Comparison of ENCODE assay signal across 27 cellular contexts in the genomic region with DNA sequence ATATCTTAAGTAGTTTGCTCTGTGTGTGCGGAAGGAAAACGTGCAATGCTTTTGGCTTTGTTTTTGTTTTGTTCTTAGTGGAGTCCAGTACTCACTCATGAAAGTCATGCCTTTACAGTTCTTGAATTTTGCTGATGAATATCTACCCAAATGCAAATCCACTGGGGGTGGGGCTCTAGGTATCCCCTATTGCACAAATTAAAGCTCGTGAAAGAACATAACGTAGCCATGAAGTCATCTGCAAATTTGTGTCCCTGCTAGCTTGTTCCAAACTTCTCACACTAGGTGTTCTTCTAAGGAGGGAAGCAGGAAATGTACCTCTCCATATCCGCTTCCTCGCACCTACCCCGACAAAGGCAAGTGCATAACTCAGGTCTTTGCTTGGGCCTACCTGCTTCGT.
"Had no signal": no experiment of that assay in that cellular context is flagged by ENCODE, and none has a peak within 500 bp of the region (broad histone marks: within the 10 kb centered on the region; RNA-seq: fewer than 3 reads in every experiment).

No MANE protein-coding gene starts in this region.

- H3K9me3 Mint-ChIP-seq: activated CD4-positive, alpha-beta T cell treated with anti-CD3 and anti-CD28 coated beads, Interleukin-2, amount 10 ng/mL, durations not matched to agents 24 days and 14 days; activated CD8-positive, alpha-beta T cell treated with anti-CD3 and anti-CD28 coated beads for 36 hours; activated naive CD8-positive, alpha-beta T cell treated with anti-CD3 and anti-CD28 coated beads for 36 hours; activated T-cell treated with anti-CD3 and anti-CD28 coated beads, Interleukin-2, amount 50 U/mL, for 72 hours; activated T-helper 17 cell treated with anti-CD3 and anti-CD28 coated beads, Interleukin-2, amount 50 U/mL, for 72 hours; T-helper 1 cell treated with Interleukin-12 subunit alpha and Interleukin-12 subunit beta and Interleukin-4 antibody, amounts not matched to agents 30 μg/mL and 1 μg/mL, for 36 hours; T-helper 2 cell treated with Interferon-gamma antibody and Interleukin-4, amounts not matched to agents 5 μg/mL and 100 μg/mL, for 36 hours had no signal

- H3K27me3 Mint-ChIP-seq: activated CD4-positive, alpha-beta T cell treated with anti-CD3 and anti-CD28 coated beads, Interleukin-2, amount 10 ng/mL, durations not matched to agents 24 days and 14 days; activated CD8-positive, alpha-beta T cell treated with anti-CD3 and anti-CD28 coated beads for 36 hours; activated naive CD8-positive, alpha-beta T cell treated with anti-CD3 and anti-CD28 coated beads for 36 hours; activated T-helper 17 cell treated with anti-CD3 and anti-CD28 coated beads, Interleukin-2, amount 50 U/mL, for 72 hours had no signal

- H3K27ac ChIP-seq: Peyer's patch, SJCRH30, SK-N-MC had no signal

- ATAC-seq: activated CD8-positive, alpha-beta T cell treated with anti-CD3 and anti-CD28 coated beads for 36 hours; activated T-cell treated with anti-CD3 and anti-CD28 coated beads, Interleukin-2, amount 50 U/mL, for 72 hours; activated T-helper 17 cell treated with anti-CD3 and anti-CD28 coated beads, Interleukin-2, amount 50 U/mL, for 72 hours; PC-3 had no signal

- H3K27me3 ChIP-seq: Peyer's patch, SJCRH30 had no signal

- H3K4me3 Mint-ChIP-seq: activated CD4-positive, alpha-beta T cell treated with anti-CD3 and anti-CD28 coated beads, Interleukin-2, amount 10 ng/mL, durations not matched to agents 24 days and 14 days; activated CD8-positive, alpha-beta T cell treated with anti-CD3 and anti-CD28 coated beads for 36 hours; activated naive CD8-positive, alpha-beta T cell treated with anti-CD3 and anti-CD28 coated beads for 36 hours; activated T-cell treated with anti-CD3 and anti-CD28 coated beads, Interleukin-2, amount 50 U/mL, for 72 hours; activated T-helper 17 cell treated with anti-CD3 and anti-CD28 coated beads, Interleukin-2, amount 50 U/mL, for 72 hours; T-helper 1 cell treated with Interleukin-12 subunit alpha and Interleukin-12 subunit beta and Interleukin-4 antibody, amounts not matched to agents 30 μg/mL and 1 μg/mL, for 36 hours; T-helper 2 cell treated with Interferon-gamma antibody and Interleukin-4, amounts not matched to agents 5 μg/mL and 100 μg/mL, for 36 hours had no signal

- FAIRE-seq: TTC549 had no signal

- H3K9me3 ChIP-seq: Peyer's patch, SJCRH30 had no signal

- DNase-seq: activated CD4-positive, alpha-beta T cell treated with anti-CD3 and anti-CD28 coated beads, Interleukin-2, amount 10 ng/mL, durations not matched to agents 24 days and 14 days; activated CD4-positive, alpha-beta T cell treated with anti-CD3 and anti-CD28 coated beads, Interleukin-2, amount 50 U/mL, for 4 hours; activated CD8-positive, alpha-beta T cell treated with anti-CD3 and anti-CD28 coated beads for 36 hours; activated effector memory CD4-positive, alpha-beta T cell treated with anti-CD3 and anti-CD28 coated beads, Interleukin-2, amount 50 U/mL, for 16 hours; activated naive CD4-positive, alpha-beta T cell; activated naive CD4-positive, alpha-beta T cell treated with anti-CD3 and anti-CD28 coated beads, Interleukin-2, amount 50 U/mL, for 16 hours; activated naive CD8-positive, alpha-beta T cell treated with anti-CD3 and anti-CD28 coated beads for 36 hours; activated T-cell treated with anti-CD3 and anti-CD28 coated beads, Interleukin-2, amount 50 U/mL, for 1 hour; activated T-cell treated with anti-CD3 and anti-CD28 coated beads, Interleukin-2, amount 50 U/mL, for 72 hours; amniotic stem cell; aorta; KG1; NCI-H1092 treated with DMSO at 0.1 percent for 48 hours; NCI-H1417; NCI-H1930; NCI-H2081 treated with DMSO at 0.1 percent for 48 hours; NCI-H345; NCI-H524 treated with DMSO at 0.1 percent for 48 hours; PC-3; Peyer's patch; Right ventricle myocardium superior; SJCRH30 had no signal

- H3K4me1 Mint-ChIP-seq: activated CD4-positive, alpha-beta T cell treated with anti-CD3 and anti-CD28 coated beads, Interleukin-2, amount 10 ng/mL, durations not matched to agents 24 days and 14 days; activated naive CD8-positive, alpha-beta T cell treated with anti-CD3 and anti-CD28 coated beads for 36 hours had no signal

- H3K4me3 ChIP-seq: Peyer's patch, SJCRH30, SK-N-MC had no signal

- H3K27ac Mint-ChIP-seq: activated CD4-positive, alpha-beta T cell treated with anti-CD3 and anti-CD28 coated beads, Interleukin-2, amount 10 ng/mL, durations not matched to agents 24 days and 14 days; activated CD8-positive, alpha-beta T cell treated with anti-CD3 and anti-CD28 coated beads for 36 hours; activated naive CD8-positive, alpha-beta T cell treated with anti-CD3 and anti-CD28 coated beads for 36 hours; activated T-cell treated with anti-CD3 and anti-CD28 coated beads, Interleukin-2, amount 50 U/mL, for 72 hours; activated T-helper 17 cell treated with anti-CD3 and anti-CD28 coated beads, Interleukin-2, amount 50 U/mL, for 72 hours; T-helper 1 cell treated with Interleukin-12 subunit alpha and Interleukin-12 subunit beta and Interleukin-4 antibody, amounts not matched to agents 30 μg/mL and 1 μg/mL, for 36 hours; T-helper 2 cell treated with Interferon-gamma antibody and Interleukin-4, amounts not matched to agents 5 μg/mL and 100 μg/mL, for 36 hours had no signal
